ENCODE assay signal across 23 cellular contexts in genomic region chr1:155026588-155026987, GRCh38. TPM values are rescaled to one million over a fixed set of nuclear protein-coding genes. Genes with fewer than 3 reads are reported as not detected.
DNase-seq lines count a peak whose midpoint lies in the region; ATAC-seq, FAIRE-seq and TF ChIP-seq lines count a peak whose summit lies in the region.
"Had no signal": no experiment of that assay in that cellular context is flagged by ENCODE, and none has a peak within 500 bp of the region (broad histone marks: within the 10 kb centered on the region; RNA-seq: fewer than 3 reads in every experiment).

No MANE protein-coding gene starts in this region.

- no peak for TF ChIP-seq RAD21 in A549 (conservative IDR thresholded peaks at IDR 0.05 in 1 of 2, IDR thresholded peaks at IDR 0.05 in 1 of 2)

- no peaks in the 10 kb centered on the region for H3K27me3 ChIP-seq in GM23248 (replicated peaks; ENCODE audit: insufficient read depth)
- no peaks in the 10 kb centered on the region for H3K27me3 ChIP-seq in upper lobe of left lung
- H3K27me3 ChIP-seq: colonic mucosa had no signal

- no peak for TF ChIP-seq EP300 in A549 (IDR thresholded peaks at IDR 0.05)
- TF ChIP-seq EP300 in upper lobe of left lung (IDR thresholded peaks at IDR 0.05): no peak

- DNase-seq in A549 (ENCODE audit: low read depth in 1 of 2, low spot score in 1 of 2): peak in 1 of 2 experiments; percentile 57
- DNase-seq in GM23248: peak; percentile 62
- DNase-seq in RPMI7951 (ENCODE audit: low read depth): peak; percentile 39
- DNase-seq in kidney: peak; percentile 39
- DNase-seq in upper lobe of left lung: no peak
- DNase-seq in NCI-H446 treated with DMSO at 0.1 percent for 48 hours (lab: John Stamatoyannopoulos, UW): no peak
- no peak for DNase-seq in NCI-H2171 treated with DMSO at 0.1 percent for 48 hours (lab: John Stamatoyannopoulos, UW)
- no peak for DNase-seq in NCI-H1694 treated with DMSO at 0.1 percent for 48 hours (lab: John Stamatoyannopoulos, UW)
- DNase-seq: activated CD8-positive, alpha-beta memory T cell treated with anti-CD3 and anti-CD28 coated beads, Interleukin-2, amount 50 U/mL, for 4 hours; activated naive CD4-positive, alpha-beta T cell; AML-193; colonic mucosa; COR-L47; foreskin melanocyte; Karpas-422; naive B cell; NCI-H187; NCI-H510A; substantia nigra; T-helper 9 cell had no signal

- H3K36me3 ChIP-seq in GM23248 (ENCODE audit: low read depth) (no peaks in the 10 kb centered on the region), kidney (ENCODE audit: control insufficient read depth in 1 of 2, insufficient read depth in 2 of 2, low read length in 2 of 2) (no peaks in the 10 kb centered on the region), upper lobe of left lung (no peaks in the 10 kb centered on the region)
- H3K36me3 ChIP-seq: colonic mucosa had no signal

- H3K9ac ChIP-seq in GM23248 (no peak overlapping the region), kidney (ENCODE audit: low read length in 2 of 2) (no peak overlapping the region)
- H3K9ac ChIP-seq: parathyroid adenoma had no signal

- peak overlapping the region; percentile 75 to 83 for H3K27ac ChIP-seq in A549
- H3K27ac ChIP-seq in GM23248: no peak overlapping the region
- no peak overlapping the region for H3K27ac ChIP-seq in kidney (ENCODE audit: low read depth in 2 of 2, low read length in 2 of 2)
- no peak overlapping the region for H3K27ac ChIP-seq in upper lobe of left lung
- H3K27ac ChIP-seq: colonic mucosa, parathyroid adenoma had no signal

- intact Hi-C loops in kidney (cut with DNase I): no loop called here

- H2AFZ ChIP-seq in GM23248: no peak overlapping the region
- H2AFZ ChIP-seq: parathyroid adenoma had no signal

- H3K4me1 ChIP-seq in A549 (peaks cover 57% of the 10 kb centered on the region), GM23248 (ENCODE audit: insufficient read depth) (peaks cover 5% of the 10 kb centered on the region; the same call in 1 of the 2 replicates), kidney (ENCODE audit: control insufficient read depth in 1 of 2, insufficient read depth in 1 of 2, low read depth in 1 of 2, low read length in 2 of 2) (no peaks in the 10 kb centered on the region), upper lobe of left lung (peaks cover 0 to 8% (median 5%) of the 10 kb centered on the region in 4 donors)
- H3K4me1 ChIP-seq: colonic mucosa, parathyroid adenoma had no signal

- H3K4me2 ChIP-seq in A549 (peak overlapping the region; percentile 64), GM23248 (ENCODE audit: unreplicated experiment) (no peak overlapping the region)

- no peaks in the 10 kb centered on the region for H3K9me2 ChIP-seq in GM23248 (ENCODE audit: insufficient read depth)

- no peaks in the 10 kb centered on the region for H3F3A ChIP-seq in GM23248 (ENCODE audit: insufficient read depth)

- WGBS in A549 (ENCODE audit: missing lambda C conversion rate): 63% methylated on average over 6 of the region's 6 CpGs
- WGBS in GM23248 (ENCODE audit: low coverage in 1 of 2, low lambda C conversion rate in 2 of 2, missing lambda C conversion rate in 2 of 2), 2 experiments: 70 to 73% methylated on average over 6 of the region's 6 CpGs
- WGBS in upper lobe of left lung, 2 donors: 81 to 86% methylated on average over 5 to 6 of the region's 6 CpGs

- TF ChIP-seq CTCF in A549 (IDR thresholded peaks at IDR 0.05) (no peak), kidney (IDR thresholded peaks at IDR 0.05; ENCODE audit: borderline replicate concordance, extremely low read depth, insufficient read depth) (no peak), upper lobe of left lung (IDR thresholded peaks at IDR 0.05) (no peak)

- no peak for FAIRE-seq in A549 (lab: Jason Lieb, UNC)
- no peak for FAIRE-seq in kidney (lab: Jason Lieb, UNC)

- no peaks in the 10 kb centered on the region for H3K9me3 ChIP-seq in A549
- no peaks in the 10 kb centered on the region for H3K9me3 ChIP-seq in GM23248 (ENCODE audit: low read depth)
- no peaks in the 10 kb centered on the region for H3K9me3 ChIP-seq in kidney (ENCODE audit: control insufficient read depth in 1 of 2, low read length in 2 of 2)
- H3K9me3 ChIP-seq in upper lobe of left lung: no peaks in the 10 kb centered on the region
- H3K9me3 ChIP-seq: colonic mucosa had no signal

- TF ChIP-seq POLR2A in A549 (IDR thresholded peaks at IDR 0.05; ENCODE audit: low read length) (no peak), upper lobe of left lung (IDR thresholded peaks at IDR 0.05) (no peak)

- no peaks in the 10 kb centered on the region for H3K79me2 ChIP-seq in GM23248 (ENCODE audit: insufficient read depth)
- H3K79me2 ChIP-seq: parathyroid adenoma had no signal

- CTCF ChIA-PET in A549 (lab: Yijun Ruan, JAX): no interaction called here

- H3K4me3 ChIP-seq in A549 (no peak overlapping the region), GM23248 (no peak overlapping the region), kidney (ENCODE audit: low read length in 2 of 2) (no peak overlapping the region), upper lobe of left lung (no peak overlapping the region)
- H3K4me3 ChIP-seq: colonic mucosa had no signal

- ATAC-seq in A549 (peak; percentile 44 to 47; a peak in 4 of 6 replicates), upper lobe of left lung (ENCODE audit: low FRiP score in 2 of 2) (no peak)

- in situ Hi-C loops in GM23248 (cut with MboI): no loop called here

- POLR2A ChIA-PET in A549 (lab: Yijun Ruan, JAX): no interaction called here

- H4K20me1 ChIP-seq in GM23248 (ENCODE audit: insufficient read depth): no peaks in the 10 kb centered on the region

RNA-seq across cellular contexts. Expression of gene DCST2, which starts 7.0 kb away (rescaled TPM):
- polyA plus RNA-seq in A549 (2011; rRNA removed) (1.0 and 1.5 TPM in 2 replicates), A549 (2017; fragmentation: RNase III; extraction: RNeasy Plus Mini Kit Qiagen cat#74134 plus additional on column Dnase treatment) (0.23 to 0.46 TPM (median 0.43 TPM) in 3 replicates), GM23248 (2016; fragmentation: Nextera tagmentation; extraction: Ambion mirVana) (0.14 and 0.16 TPM in 2 replicates), kidney (ENCODE audit: insufficient read depth, low read depth, low replicate concordance) (0.43 TPM)
- 0.63 and 0.76 TPM in 2 replicates for polyA plus RNA-seq in A549 (2012; cell fraction: cytosol; rRNA removed)
- polyA plus RNA-seq in A549 (2012; cell fraction: nucleus; rRNA removed): 6.2 and 11.1 TPM in 2 replicates
- 0.73 and 0.83 TPM in 2 replicates for polyA minus RNA-seq in A549 (2011; rRNA and poly(A)+ RNA removed)
- not detected in 2 replicates for total RNA-seq in GM23248 (2014; rRNA removed; shearing (Covaris generic))
- not detected in 2 replicates for total RNA-seq in RPMI7951 (2014; rRNA removed; shearing (Covaris generic))
- total RNA-seq in kidney (1.4 TPM), upper lobe of left lung (1 to 10 TPM in 4 of 6 donors, under 1 TPM in 2; 0.49 to 2.1 (median 1.1) TPM)

RNA-seq across cellular contexts. Expression of gene DCST1, which starts 7.0 kb away (rescaled TPM):
- polyA plus RNA-seq in A549 (2011; rRNA removed) (0.06 TPM in 1 of 2 replicates, not detected in the other), A549 (2017; fragmentation: RNase III; extraction: RNeasy Plus Mini Kit Qiagen cat#74134 plus additional on column Dnase treatment) (not detected in 3 replicates), GM23248 (2016; fragmentation: Nextera tagmentation; extraction: Ambion mirVana) (not detected in 2 replicates), kidney (ENCODE audit: insufficient read depth, low read depth, low replicate concordance) (not detected)
- 0.03 and 0.04 TPM in 2 replicates for polyA plus RNA-seq in A549 (2012; cell fraction: cytosol; rRNA removed)
- 0.08 TPM in 1 of 2 replicates, not detected in the other for polyA plus RNA-seq in A549 (2012; cell fraction: nucleus; rRNA removed)
- polyA minus RNA-seq in A549 (2011; rRNA and poly(A)+ RNA removed): 0.25 TPM in 1 of 2 replicates, not detected in the other
- not detected in 2 replicates for total RNA-seq in GM23248 (2014; rRNA removed; shearing (Covaris generic))
- not detected in 2 replicates for total RNA-seq in RPMI7951 (2014; rRNA removed; shearing (Covaris generic))
- total RNA-seq in kidney (not detected), upper lobe of left lung (under 1 TPM in 1 of 6 donors, not detected in 5; 0.89 TPM)
- total RNA-seq: colonic mucosa, lung microvascular endothelial cell, SK-MEL-5 had no signal

RNA-seq across cellular contexts. Expression of gene ZBTB7B, which starts 24.0 kb away (rescaled TPM):
- polyA plus RNA-seq in A549 (2011; rRNA removed) (20.5 and 20.8 TPM in 2 replicates), A549 (2017; fragmentation: RNase III; extraction: RNeasy Plus Mini Kit Qiagen cat#74134 plus additional on column Dnase treatment) (24.7 to 30.7 TPM (median 29.0 TPM) in 3 replicates), GM23248 (2016; fragmentation: Nextera tagmentation; extraction: Ambion mirVana) (2.3 and 2.9 TPM in 2 replicates), kidney (ENCODE audit: insufficient read depth, low read depth, low replicate concordance) (20.1 TPM)
- polyA plus RNA-seq in A549 (2012; cell fraction: cytosol; rRNA removed): 28.8 and 32.2 TPM in 2 replicates
- 60.8 and 82.4 TPM in 2 replicates for polyA plus RNA-seq in A549 (2012; cell fraction: nucleus; rRNA removed)
- polyA minus RNA-seq in A549 (2011; rRNA and poly(A)+ RNA removed): 25.1 and 30.3 TPM in 2 replicates
- total RNA-seq in GM23248 (2014; rRNA removed; shearing (Covaris generic)): 16.8 and 27.0 TPM in 2 replicates
- total RNA-seq in RPMI7951 (2014; rRNA removed; shearing (Covaris generic)): 4.9 and 6.9 TPM in 2 replicates
- total RNA-seq in kidney (68.7 TPM), upper lobe of left lung (10 to 100 TPM; 43.9 to 88.2 (median 66.2) TPM)

RNA-seq across cellular contexts. Expression of gene ADAM15, which starts 24.5 kb away (rescaled TPM):
- polyA plus RNA-seq in A549 (2011; rRNA removed): 25.6 and 33.6 TPM in 2 replicates
- polyA plus RNA-seq in A549 (2012; cell fraction: cytosol; rRNA removed): 48.4 and 71.3 TPM in 2 replicates
- polyA plus RNA-seq in A549 (2012; cell fraction: nucleus; rRNA removed): 165 and 205 TPM in 2 replicates
- polyA plus RNA-seq in A549 (2017; fragmentation: RNase III; extraction: RNeasy Plus Mini Kit Qiagen cat#74134 plus additional on column Dnase treatment): 33.0 to 35.2 TPM (median 34.2 TPM) in 3 replicates
- 66.5 and 71.0 TPM in 2 replicates for polyA minus RNA-seq in A549 (2011; rRNA and poly(A)+ RNA removed)
- total RNA-seq in GM23248 (2014; rRNA removed; shearing (Covaris generic)): 85.6 and 109 TPM in 2 replicates
- polyA plus RNA-seq in GM23248 (2016; fragmentation: Nextera tagmentation; extraction: Ambion mirVana): 73.0 and 80.4 TPM in 2 replicates
- 30.6 and 31.8 TPM in 2 replicates for total RNA-seq in RPMI7951 (2014; rRNA removed; shearing (Covaris generic))
- 152 TPM for total RNA-seq in kidney
- polyA plus RNA-seq in kidney (ENCODE audit: insufficient read depth, low read depth, low replicate concordance): 68.4 TPM
- total RNA-seq in upper lobe of left lung: 100 to 1,000 TPM in 4 of 6 donors, 10 to 100 TPM in 2; 52.1 to 246 (median 106) TPM

RNA-seq across cellular contexts. Expression of gene LENEP, which starts 33.2 kb away (rescaled TPM):
- polyA plus RNA-seq in A549 (2011; rRNA removed): 0.32 TPM in 1 of 2 replicates, not detected in the other
- polyA plus RNA-seq in A549 (2012; cell fraction: cytosol; rRNA removed): 0.09 TPM in 1 of 2 replicates, not detected in the other
- polyA plus RNA-seq in A549 (2012; cell fraction: nucleus; rRNA removed): 0.55 and 0.58 TPM in 2 replicates
- not detected in 3 replicates for polyA plus RNA-seq in A549 (2017; fragmentation: RNase III; extraction: RNeasy Plus Mini Kit Qiagen cat#74134 plus additional on column Dnase treatment)
- polyA minus RNA-seq in A549 (2011; rRNA and poly(A)+ RNA removed): 1.9 and 5.0 TPM in 2 replicates
- total RNA-seq in GM23248 (2014; rRNA removed; shearing (Covaris generic)): not detected in 2 replicates
- not detected in 2 replicates for polyA plus RNA-seq in GM23248 (2016; fragmentation: Nextera tagmentation; extraction: Ambion mirVana)
- total RNA-seq in RPMI7951 (2014; rRNA removed; shearing (Covaris generic)): 1.7 TPM in 1 of 2 replicates, not detected in the other
- not detected for total RNA-seq in kidney
- not detected for polyA plus RNA-seq in kidney (ENCODE audit: insufficient read depth, low read depth, low replicate concordance)
- 1 to 10 TPM in 1 of 6 donors, under 1 TPM in 1, not detected in 4; 0.57 to 1.0 TPM for total RNA-seq in upper lobe of left lung
- total RNA-seq: colonic mucosa had no signal

Comparison
In these comparisons a context has a peak if more than half of its experiments do, and no peak if none do; other contexts are left out.
1. ATAC-seq: peak in A549 (2 of 2); none in upper lobe of left lung (0 of 2).
2. DNase-seq: peak in GM23248 (single experiment), RPMI7951 (single experiment) and kidney (single experiment); none in upper lobe of left lung (0 of 2), NCI-H446 treated with DMSO at 0.1 percent for 48 hours (single experiment), NCI-H2171 treated with DMSO at 0.1 percent for 48 hours (single experiment) and NCI-H1694 treated with DMSO at 0.1 percent for 48 hours (single experiment).
3. H3K27ac ChIP-seq: peak in A549 (2 of 2); none in GM23248 (single experiment), kidney (0 of 2) and upper lobe of left lung (0 of 4).